22 cellular contexts compared by ENCODE assay signal in the genomic region with DNA sequence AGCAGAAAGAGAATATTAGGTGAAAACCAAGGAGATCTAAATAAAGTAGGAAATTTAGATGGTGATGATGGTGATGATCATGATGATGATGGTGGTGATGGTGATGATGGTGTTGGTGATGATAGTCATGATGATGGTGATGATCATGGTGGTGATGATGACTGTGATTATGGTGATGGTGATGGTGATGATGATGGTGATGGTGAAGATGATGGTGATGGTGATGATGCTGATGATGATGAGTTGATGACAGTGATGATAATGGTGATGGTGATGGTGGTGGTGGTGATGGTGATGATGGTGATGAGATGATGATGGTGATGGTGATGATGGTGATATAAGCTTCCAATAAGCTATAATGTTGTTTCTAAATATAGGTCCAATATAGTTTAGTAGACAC.
"Had no signal": no experiment of that assay in that cellular context is flagged by ENCODE, and none has a peak within 500 bp of the region (broad histone marks: within the 10 kb centered on the region; RNA-seq: fewer than 3 reads in every experiment).

No MANE protein-coding gene starts in this region.

- H3K36me3 ChIP-seq: SJCRH30 had no signal

- H3K27me3 ChIP-seq: SJCRH30 had no signal

- H3K27ac ChIP-seq: HL-60, RWPE1, SJCRH30 had no signal

- ATAC-seq: Panc1, PC-3, Right ventricle myocardium inferior, SK-N-SH treated with all-trans-retinoic acid at 6 μM for 48 hours had no signal

- DNase-seq: KBM-7, NCI-H1092 treated with DMSO at 0.1 percent for 48 hours, NCI-H1436, NCI-H187, NCI-H2029, NCI-H2081 treated with DMSO at 0.1 percent for 48 hours, NCI-H2171, NCI-H226, NCI-H446, NCI-H510A, NCI-H524 treated with DMSO at 0.1 percent for 48 hours, NCI-H69, NCI-H774, PC-3, SHP77 treated with DMSO at 0.1 percent for 48 hours, SJCRH30 had no signal

- H3K4me1 ChIP-seq: SJCRH30 had no signal

- FAIRE-seq: HTR-8/SVneo had no signal

- H3K4me3 ChIP-seq: SJCRH30 had no signal

- H3K9me3 ChIP-seq: SJCRH30 had no signal
